11 cellular contexts compared by ENCODE assay signal in genomic region chr7:126462405-126462804, GRCh38.
"Had no signal": no experiment of that assay in that cellular context is flagged by ENCODE, and none has a peak within 500 bp of the region (broad histone marks: within the 10 kb centered on the region; RNA-seq: fewer than 3 reads in every experiment).

No MANE protein-coding gene starts in this region.

- H3K9ac ChIP-seq: GM23248 had no signal

- H3K36me3 ChIP-seq: HAP-1 had no signal

- ATAC-seq: GM23338, HCT116 had no signal

- H3K9me3 ChIP-seq: HAP-1 had no signal

- H2AFZ ChIP-seq: GM23248, GM23338 had no signal

- FAIRE-seq: H1, H54 had no signal

- H3K4me1 ChIP-seq: HAP-1 had no signal

- H3K4me2 ChIP-seq: GM23338 had no signal

- H3K4me3 ChIP-seq: GM23248, GM23338, HAP-1 had no signal

- H3K4me3 Mint-ChIP-seq: GM23338, H9, HFFc6 had no signal

- H3K27ac Mint-ChIP-seq: GM23338, H9, HFFc6 had no signal

- H3K27ac ChIP-seq: GM23248 had no signal

- DNase-seq: GM23248, GOT3, H7, H9, HCEC 1CT, HFFc6 had no signal

- H3K4me1 Mint-ChIP-seq: GM23338, H9 had no signal

- H3K9me3 Mint-ChIP-seq: GM23338, H9 had no signal
